8 cellular contexts compared by ENCODE assay signal in the genomic region with DNA sequence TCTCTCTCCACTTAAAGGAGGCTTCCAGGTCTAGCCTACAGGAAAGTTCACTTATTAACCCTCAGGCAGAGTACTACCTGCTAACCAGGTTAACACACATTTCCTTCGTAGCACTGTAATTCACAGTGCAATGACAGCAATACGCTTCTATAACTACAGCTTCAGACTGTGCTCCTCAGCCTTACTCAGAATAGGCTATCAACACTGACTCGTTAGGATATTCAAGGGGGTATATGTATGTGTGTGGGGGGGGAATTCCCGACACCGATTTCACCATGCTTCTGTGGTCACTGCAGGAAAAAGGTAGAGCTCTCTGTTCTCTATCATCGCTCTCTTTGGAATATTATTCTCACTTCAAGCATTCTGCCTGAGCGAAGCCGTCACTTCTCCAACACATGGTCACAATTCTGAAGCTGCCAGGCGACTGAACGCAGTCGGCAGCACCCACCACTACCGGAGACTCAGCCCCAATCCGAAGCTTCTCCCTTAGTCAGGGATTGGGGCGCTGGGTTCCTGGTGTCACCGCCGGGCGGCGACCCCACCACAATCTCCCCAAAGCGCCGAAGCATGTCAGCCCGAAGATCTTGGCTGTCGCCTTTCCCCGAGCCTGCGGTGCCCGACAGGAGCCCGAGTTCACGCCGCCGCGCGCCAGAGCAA. TPM values are rescaled to one million over a fixed set of nuclear protein-coding genes. Genes with fewer than 3 reads are reported as not detected.
DNase-seq lines count a peak whose midpoint lies in the region; ATAC-seq and TF ChIP-seq lines count a peak whose summit lies in the region.

No MANE protein-coding gene starts in this region.

- WGBS in mammary epithelial cell (ENCODE audit: low coverage, missing lambda C conversion rate), result 2% methylated on average over 22 of the region's 31 CpGs
- WGBS in mesodermal cell (ENCODE audit: insufficient coverage in 2 of 2), 2 experiments, result 1 to 2% methylated on average over 26 to 29 of the region's 31 CpGs

- dilution Hi-C loops in mammary epithelial cell (cut with HindIII; ENCODE audit: low sequenced_read_pairs), result loop anchor here (5.0 kb wide), 1 partner anchor 61 kb away; no protein-coding TSS in a partner anchor

- H3K9me2 ChIP-seq in PC-3 (replicated peaks; ENCODE audit: low read length), result no peaks in the 10 kb centered on the region

- peak overlapping the region; percentile 82 for H3K4me2 ChIP-seq in DND-41 (ENCODE audit: insufficient read depth, low read length)
- peak overlapping the region; percentile 95 for H3K4me2 ChIP-seq in PC-3 (ENCODE audit: low read length)
- H3K4me2 ChIP-seq in mammary epithelial cell (ENCODE audit: insufficient read depth, low read depth, low read length), result peak overlapping the region; percentile 80

- peaks cover 75% of the 10 kb centered on the region for H3K79me2 ChIP-seq in DND-41 (ENCODE audit: insufficient read depth, low read length)
- H3K79me2 ChIP-seq in PC-3 (ENCODE audit: low read length), result peaks cover 68% of the 10 kb centered on the region
- H3K79me2 ChIP-seq in mammary epithelial cell (ENCODE audit: insufficient read depth, low read length), result peaks cover 61% of the 10 kb centered on the region

- H3K27me3 ChIP-seq in DND-41 (ENCODE audit: insufficient read depth, low read length, poor library complexity), result no peaks in the 10 kb centered on the region
- no peaks in the 10 kb centered on the region for H3K27me3 ChIP-seq in PC-3 (ENCODE audit: low read length)
- H3K27me3 ChIP-seq in mammary epithelial cell (ENCODE audit: insufficient read depth, low read length), result no peaks in the 10 kb centered on the region
- no peaks in the 10 kb centered on the region for H3K27me3 ChIP-seq in tibial artery

- peak overlapping the region; percentile 95 for H3K27ac ChIP-seq in DND-41 (ENCODE audit: low read length)
- H3K27ac ChIP-seq in PC-3 (ENCODE audit: low read length), result peak overlapping the region; percentile 88
- peak overlapping the region; percentile 98 for H3K27ac ChIP-seq in mammary epithelial cell (ENCODE audit: insufficient read depth, low read depth, low read length)
- peak overlapping the region; percentile 100 for H3K27ac ChIP-seq in mesodermal cell (ENCODE audit: low read depth, low read length, severe bottlenecking)
- peak overlapping the region; percentile 94 to 96 for H3K27ac ChIP-seq in tibial artery

- H3F3A ChIP-seq in PC-3 (ENCODE audit: low read length, unreplicated experiment), result no peaks in the 10 kb centered on the region

- peak overlapping the region; percentile 67 to 77 for H3K4me3 ChIP-seq in DND-41 (ENCODE audit: low read depth in 1 of 2, low read length in 2 of 2)
- peak overlapping the region; percentile 96 for H3K4me3 ChIP-seq in PC-3 (ENCODE audit: low read length)
- peak overlapping the region; percentile 75 to 92 (median 79) for H3K4me3 ChIP-seq in mammary epithelial cell (replicated peaks in 1 of 3; ENCODE audit: insufficient read depth in 1 of 3, low read depth in 2 of 3, low read length in 3 of 3)
- peak overlapping the region; percentile 99 for H3K4me3 ChIP-seq in mesodermal cell (ENCODE audit: extremely low read depth, insufficient read depth, low read length, poor library complexity, severe bottlenecking)
- H3K4me3 ChIP-seq in tibial artery, result peak overlapping the region; percentile 98

- peaks cover 24% of the 10 kb centered on the region for H4K20me1 ChIP-seq in DND-41 (ENCODE audit: insufficient read depth, low read length)
- no peaks in the 10 kb centered on the region for H4K20me1 ChIP-seq in PC-3 (ENCODE audit: low read length)
- H4K20me1 ChIP-seq in mammary epithelial cell (ENCODE audit: insufficient read depth, low read length), result no peaks in the 10 kb centered on the region

- CTCF ChIA-PET in HEK293T (lab: Yijun Ruan, JAX), result interaction anchor here (0.7 to 4.3 kb wide), 3 partner anchors 10 to 151 kb away, joined by 4 to 26 read pairs (median 15); a partner anchor contains a TSS
- CTCF ChIA-PET in PC-3 (lab: Charles Lee), result interaction anchor here (0.5 to 4.4 kb wide), 4 partner anchors 10 to 89 kb away, joined by 3 to 27 read pairs (median 3); a partner anchor contains a TSS
- CTCF ChIA-PET in mammary epithelial cell (lab: Charles Lee; ENCODE audit: low non-redundant PET), result interaction anchor here (0.7 to 1.8 kb wide), 2 partner anchors 10 to 21 kb away, joined by 7 to 8 read pairs; a partner anchor contains a TSS

- POLR2A ChIA-PET in HEK293T (lab: Yijun Ruan, JAX), result interaction anchor here (0.6 to 4.4 kb wide), 13 partner anchors 11 to 196 kb away, joined by 3 to 120 read pairs (median 6); a partner anchor contains a TSS
- POLR2A ChIA-PET in PC-3 (lab: Charles Lee; ENCODE audit: unreplicated experiment), result interaction anchor here (0.6 to 2.3 kb wide), 3 partner anchors 10 to 71 kb away, joined by 3 to 25 read pairs (median 3); a partner anchor contains a TSS

- ATAC-seq in DND-41 (ENCODE audit: insufficient read depth, low read depth), result peak; percentile 44
- peak; percentile 11; the same call in 1 of the 2 replicates for ATAC-seq in PC-3
- ATAC-seq in GM21786 (IDR thresholded peaks at IDR 0.05; ENCODE audit: unreplicated experiment), result no peak

- DNase-seq in DND-41 (no peak), HEK293T (ENCODE audit: extremely low spot score) (peak; percentile 28), PC-3 (peak; percentile 20), mammary epithelial cell (peak; percentile 48), tibial artery (no peak), middle frontal gyrus (ENCODE audit: extremely low spot score, low spot score) (no peak)

- H3K9me3 ChIP-seq in DND-41 (ENCODE audit: insufficient read depth, low read length, severe bottlenecking), result no peaks in the 10 kb centered on the region
- no peaks in the 10 kb centered on the region for H3K9me3 ChIP-seq in PC-3 (ENCODE audit: low read length)
- H3K9me3 ChIP-seq in mammary epithelial cell (replicated peaks; ENCODE audit: insufficient read depth, low read length), result no peaks in the 10 kb centered on the region
- H3K9me3 ChIP-seq in mesodermal cell (ENCODE audit: control insufficient read depth, low read length), result no peaks in the 10 kb centered on the region
- no peaks in the 10 kb centered on the region for H3K9me3 ChIP-seq in tibial artery

- peak overlapping the region; percentile 89 for H2AFZ ChIP-seq in DND-41 (ENCODE audit: low read depth, low read length)
- H2AFZ ChIP-seq in PC-3 (ENCODE audit: low read length), result peak overlapping the region; percentile 83
- H2AFZ ChIP-seq in mammary epithelial cell (ENCODE audit: low read depth, low read length), result peak overlapping the region; percentile 96

- TF ChIP-seq CTCF in DND-41 (IDR thresholded peaks at IDR 0.05; ENCODE audit: borderline replicate concordance, extremely low read depth, low read length, poor library complexity, severe bottlenecking) (peak; percentile 34), PC-3 (conservative IDR thresholded peaks at IDR 0.05; ENCODE audit: low read depth, low read length) (peak; percentile 19; the same call in 1 of the 2 replicates), mammary epithelial cell (conservative IDR thresholded peaks at IDR 0.05 in 1 of 2, IDR thresholded peaks at IDR 0.05 in 1 of 2; ENCODE audit: extremely low read depth in 1 of 2, insufficient read depth in 1 of 2, low read depth in 1 of 2, low read length in 2 of 2) (peak in 1 of 2 donors; percentile 10), tibial artery (IDR thresholded peaks at IDR 0.05) (no peak)

- in situ Hi-C loops in mammary epithelial cell (cut with MboI; ENCODE audit: low sequenced_read_pairs in 2 of 2), result no loop called here

- peak overlapping the region; percentile 81 for H3K9ac ChIP-seq in DND-41 (ENCODE audit: low read depth, low read length)
- peak overlapping the region; percentile 98 for H3K9ac ChIP-seq in PC-3 (ENCODE audit: low read length)
- H3K9ac ChIP-seq in mammary epithelial cell (ENCODE audit: insufficient read depth, low read length), result peak overlapping the region; percentile 100

- H3K36me3 ChIP-seq in DND-41 (ENCODE audit: insufficient read depth, low read length) (peaks cover 30% of the 10 kb centered on the region), PC-3 (ENCODE audit: low read depth, low read length) (peaks cover 12% of the 10 kb centered on the region; the same call in 1 of the 2 replicates), mammary epithelial cell (ENCODE audit: insufficient read depth, low read length) (peaks cover 5% of the 10 kb centered on the region), mesodermal cell (ENCODE audit: control insufficient read depth, insufficient read depth, low read length) (peaks cover 39% of the 10 kb centered on the region), tibial artery (peaks cover 5 to 29% (median 14%) of the 10 kb centered on the region in 3 donors)

- H3K4me1 ChIP-seq in DND-41 (ENCODE audit: insufficient read depth, low read length) (peaks cover 42% of the 10 kb centered on the region), PC-3 (ENCODE audit: insufficient read depth, low read length) (peaks cover 21% of the 10 kb centered on the region), mammary epithelial cell (ENCODE audit: insufficient read depth, low read length) (peaks cover 18% of the 10 kb centered on the region), mesodermal cell (ENCODE audit: control insufficient read depth, insufficient read depth, low read length, poor library complexity, severe bottlenecking) (peaks cover 15% of the 10 kb centered on the region), tibial artery (peaks cover 6 to 32% (median 27%) of the 10 kb centered on the region in 4 donors)

- intact Hi-C loops in PC-3 (cut with micrococcal nuclease) (loop anchor here (1.0 kb wide), 1 partner anchor 9 kb away; no protein-coding TSS in a partner anchor), mammary epithelial cell (cut with micrococcal nuclease) (loop anchor here (2.0 kb wide), 1 partner anchor 28 kb away; a partner anchor contains a TSS), tibial artery (cut with DNase I; ENCODE audit: low total_unique reads) (no loop called here)

- BruUV-seq in PC-3 (replicated peaks; lab: Mats Ljungman, UMichigan) (TSS peak; percentile 66), mammary epithelial cell (replicated peaks; lab: Mats Ljungman, UMichigan) (TSS peak; percentile 65)

RNA-seq across cellular contexts. Expression of a gene that starts 0.6 kb away (rescaled TPM):
- total RNA-seq in PC-3 (2014; rRNA removed), result 38.8 and 40.1 TPM in 2 replicates
- total RNA-seq in mammary epithelial cell, result 10 to 100 TPM in 1 of 2 donors, 1 to 10 TPM in 1; 9.7 to 30.9 TPM
- polyA plus RNA-seq in mammary epithelial cell, result 20.2 TPM
- 21.6 TPM for polyA minus RNA-seq in mammary epithelial cell
- 26.9 TPM for polyA plus RNA-seq in mesodermal cell (2013, experiment 1 of 2)
- polyA plus RNA-seq in mesodermal cell (2013, experiment 2 of 2), result 22.3 TPM

RNA-seq across cellular contexts. Expression of a gene that starts 0.9 kb away (rescaled TPM):
- total RNA-seq in PC-3 (2014; rRNA removed), result 112 and 144 TPM in 2 replicates
- 10 to 100 TPM; 36.0 to 55.5 TPM for total RNA-seq in mammary epithelial cell
- polyA plus RNA-seq in mammary epithelial cell, result 77.7 TPM
- 122 TPM for polyA minus RNA-seq in mammary epithelial cell
- 89.9 TPM for polyA plus RNA-seq in mesodermal cell (2013, experiment 1 of 2)
- polyA plus RNA-seq in mesodermal cell (2013, experiment 2 of 2), result 91.4 TPM

RNA-seq across cellular contexts. Expression of a gene that starts 10.2 kb away (rescaled TPM):
- 30.8 and 42.3 TPM in 2 replicates for total RNA-seq in PC-3 (2014; rRNA removed)
- 10 to 100 TPM in 1 of 2 donors, 1 to 10 TPM in 1; 9.7 to 14.6 TPM for total RNA-seq in mammary epithelial cell
- polyA plus RNA-seq in mammary epithelial cell, result 21.0 TPM
- polyA minus RNA-seq in mammary epithelial cell, result 10.6 TPM
- 14.3 TPM for polyA plus RNA-seq in mesodermal cell (2013, experiment 1 of 2)
- 14.6 TPM for polyA plus RNA-seq in mesodermal cell (2013, experiment 2 of 2)

RNA-seq across cellular contexts. Expression of a gene that starts 28.4 kb away (rescaled TPM):
- total RNA-seq in PC-3 (2014; rRNA removed) (75.0 and 76.9 TPM in 2 replicates), mammary epithelial cell (10 to 100 TPM in 1 of 2 donors, 1 to 10 TPM in 1; 4.5 to 12.1 TPM)
- polyA plus RNA-seq in mammary epithelial cell, result 14.8 TPM
- polyA minus RNA-seq in mammary epithelial cell, result 30.3 TPM
- polyA plus RNA-seq in mesodermal cell (2013, experiment 1 of 2), result 4.2 TPM
- 6.1 TPM for polyA plus RNA-seq in mesodermal cell (2013, experiment 2 of 2)

RNA-seq across cellular contexts. Expression of a gene that starts 55.3 kb away (rescaled TPM):
- total RNA-seq in PC-3 (2014; rRNA removed), result 91.5 and 95.6 TPM in 2 replicates
- 10 to 100 TPM; 28.2 to 60.8 TPM for total RNA-seq in mammary epithelial cell
- 75.8 TPM for polyA plus RNA-seq in mammary epithelial cell
- 144 TPM for polyA minus RNA-seq in mammary epithelial cell
- 56.8 TPM for polyA plus RNA-seq in mesodermal cell (2013, experiment 1 of 2)
- 51.3 TPM for polyA plus RNA-seq in mesodermal cell (2013, experiment 2 of 2)

Comparison
In these comparisons a context has a peak if more than half of its experiments do, and no peak if none do; other contexts are left out.
1. DNase-seq: peak in HEK293T (single experiment), PC-3 (single experiment) and mammary epithelial cell (single experiment); none in DND-41 (single experiment), tibial artery (0 of 2) and middle frontal gyrus (single experiment).
2. CTCF ChIP-seq: peak in DND-41 (single experiment) and PC-3 (single experiment); none in tibial artery (0 of 2).
3. Peak in every context shown above with its lines, with median percentiles within 50 percentile points of each other: H2AFZ ChIP-seq, H3K27ac ChIP-seq, H3K4me2 ChIP-seq, H3K4me3 ChIP-seq and H3K9ac ChIP-seq.